In the genomic region with DNA sequence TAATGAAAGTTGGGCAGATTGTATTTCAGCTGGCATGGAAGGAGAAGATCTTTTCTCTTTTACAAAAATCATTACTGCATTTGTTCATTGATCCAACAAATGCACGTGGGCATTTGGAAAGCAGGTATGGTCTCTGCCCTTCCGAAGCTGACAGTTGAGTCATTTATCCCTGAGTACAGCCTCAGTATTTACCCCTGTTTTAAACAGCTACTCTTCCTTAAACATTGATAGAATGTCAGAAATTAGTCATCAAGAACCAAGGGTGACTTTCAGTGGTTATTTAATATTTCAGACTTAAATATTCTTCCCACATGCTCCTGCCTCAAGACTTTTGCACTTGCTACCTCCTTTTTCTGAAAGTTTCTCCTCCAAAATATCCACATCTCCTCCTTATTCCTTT, we compare ENCODE assay signal across 13 cellular contexts.
DNase-seq lines count a peak whose midpoint lies in the region; ATAC-seq and FAIRE-seq lines count a peak whose summit lies in the region.
"Had no signal": no experiment of that assay in that cellular context is flagged by ENCODE, and none has a peak within 500 bp of the region (broad histone marks: within the 10 kb centered on the region; RNA-seq: fewer than 3 reads in every experiment).

No MANE protein-coding gene starts in this region.

- DNase-seq in GM19239 (ENCODE audit: insufficient read length, low spot score) (peak; percentile 6), DMS153 treated with DMSO at 0.1 percent for 48 hours (lab: John Stamatoyannopoulos, UW; ENCODE audit: unreplicated experiment) (no peak), 8988T (no peak)
- DNase-seq in activated CD4-positive, CD25-positive, alpha-beta regulatory T cell treated with anti-CD3 and anti-CD28 coated beads, Interleukin-2, amount 50 U/mL, for 72 hours = no peak
- DNase-seq in stimulated activated CD4-positive, alpha-beta T cell treated with anti-CD3 and anti-CD28 coated beads, Interleukin-12 subunit alpha, Interleukin-12 subunit beta, amount 100 ng/mL, for 4 hours = no peak
- DNase-seq: activated T-cell treated with anti-CD3 and anti-CD28 coated beads, Interleukin-2, amount 50 U/mL, for 48 hours; adrenal gland; COR-L47; MG63; NCI-H2171 had no signal

- ATAC-seq in HG02759 (IDR thresholded peaks at IDR 0.05; ENCODE audit: unreplicated experiment) (peak; percentile 71), HG03457 (IDR thresholded peaks at IDR 0.05; ENCODE audit: unreplicated experiment) (peak; percentile 90)
- ATAC-seq: activated CD4-positive, CD25-positive, alpha-beta regulatory T cell treated with anti-CD3 and anti-CD28 coated beads, Interleukin-2, amount 50 U/mL, for 24 hours had no signal

- FAIRE-seq in GM19239 (lab: Jason Lieb, UNC) = no peak
